ENCODE assay signal across 1 cellular context in genomic region chr2:191500566-191501389, GRCh38.
TF ChIP-seq lines count a peak whose summit lies in the region.

No MANE protein-coding gene starts in this region.

TF ChIP-seq in WTC11, 78 proteins besides CTCF, POLR2A, EP300 and RAD21 (continued from another document):
- TF ChIP-seq, protein P1, sequence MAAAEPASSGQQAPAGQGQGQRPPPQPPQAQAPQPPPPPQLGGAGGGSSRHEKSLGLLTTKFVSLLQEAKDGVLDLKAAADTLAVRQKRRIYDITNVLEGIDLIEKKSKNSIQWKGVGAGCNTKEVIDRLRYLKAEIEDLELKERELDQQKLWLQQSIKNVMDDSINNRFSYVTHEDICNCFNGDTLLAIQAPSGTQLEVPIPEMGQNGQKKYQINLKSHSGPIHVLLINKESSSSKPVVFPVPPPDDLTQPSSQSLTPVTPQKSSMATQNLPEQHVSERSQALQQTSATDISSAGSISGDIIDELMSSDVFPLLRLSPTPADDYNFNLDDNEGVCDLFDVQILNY (CRISPR knock-in tag; IDR thresholded peaks at IDR 0.05), result no peak
- TF ChIP-seq ESRRA (CRISPR knock-in tag; IDR thresholded peaks at IDR 0.05; ENCODE audit: borderline replicate concordance), result no peak
- no peak for TF ChIP-seq ZNF219 (CRISPR knock-in tag; IDR thresholded peaks at IDR 0.05; ENCODE audit: borderline replicate concordance)
- TF ChIP-seq ZNF396 (CRISPR knock-in tag; IDR thresholded peaks at IDR 0.05; ENCODE audit: borderline replicate concordance), result no peak
- TF ChIP-seq ZNF281 (CRISPR knock-in tag; IDR thresholded peaks at IDR 0.05), result no peak
- no peak for TF ChIP-seq FOXK1 (CRISPR knock-in tag; IDR thresholded peaks at IDR 0.05)
- no peak for TF ChIP-seq ARID4B (CRISPR knock-in tag; IDR thresholded peaks at IDR 0.05; ENCODE audit: borderline replicate concordance)
- TF ChIP-seq ELF4 (CRISPR knock-in tag; IDR thresholded peaks at IDR 0.05; ENCODE audit: low read depth), result no peak
- TF ChIP-seq ZNF512 (CRISPR knock-in tag; IDR thresholded peaks at IDR 0.05; ENCODE audit: borderline replicate concordance), result no peak
